In the genomic region with DNA sequence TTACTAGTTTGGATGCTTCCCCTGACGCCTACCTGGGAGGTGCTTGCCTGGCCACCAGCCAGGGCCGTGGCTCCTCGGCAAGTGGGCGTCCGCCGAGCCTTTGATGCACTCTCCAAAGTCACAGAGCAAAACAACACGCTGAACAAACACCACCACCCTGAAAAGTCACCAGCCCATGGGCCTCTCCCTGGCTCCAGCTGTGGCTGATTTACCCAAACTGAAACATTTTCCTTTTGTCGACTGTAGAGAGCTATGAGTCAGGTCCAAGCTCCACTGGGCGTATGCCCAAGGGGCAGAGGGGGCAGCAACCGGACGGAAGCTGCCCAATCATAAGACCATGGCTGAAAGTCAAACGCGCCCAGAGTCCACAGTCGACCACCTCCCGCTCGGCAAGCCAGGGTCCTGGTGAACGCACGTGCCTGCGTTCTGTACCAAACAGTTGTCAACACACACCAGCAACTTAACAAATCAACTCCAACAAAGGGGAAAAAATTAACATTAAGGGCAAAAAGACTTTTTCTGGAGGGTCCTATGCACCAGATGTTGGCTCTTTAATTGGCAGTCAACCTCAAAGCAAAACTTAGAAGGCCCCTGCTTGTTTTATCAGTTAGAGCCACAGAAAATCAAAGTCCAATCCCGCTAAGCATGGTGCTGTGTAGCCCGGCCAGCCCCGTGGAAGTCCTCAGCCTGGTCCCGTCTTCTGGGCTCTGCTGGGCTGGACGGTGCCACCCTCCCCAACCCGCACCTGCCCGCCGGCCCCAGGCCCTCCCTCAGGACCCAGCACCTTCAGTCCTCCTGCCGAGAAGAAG, we compare ENCODE assay signal across 9 cellular contexts. TPM values are rescaled to one million over a fixed set of nuclear protein-coding genes. Genes with fewer than 3 reads are reported as not detected.
A peak's percentile ranks its signal among the peaks of the same experiment; 100 is the strongest.
DNase-seq lines count a peak whose midpoint lies in the region; ATAC-seq and TF ChIP-seq lines count a peak whose summit lies in the region.
"Had no signal": no experiment of that assay in that cellular context is flagged by ENCODE, and none has a peak within 500 bp of the region (broad histone marks: within the 10 kb centered on the region; RNA-seq: fewer than 3 reads in every experiment).

No MANE protein-coding gene starts in this region.

- DNase-seq in DMS79 treated with DMSO at 0.1 percent for 48 hours (lab: John Stamatoyannopoulos, UW): peak; percentile 70
- DNase-seq in NCI-H345 (lab: John Stamatoyannopoulos, UW): peak; percentile 93
- DNase-seq in retinal pigment epithelial cell (ENCODE audit: low read depth): no peak
- no peak for DNase-seq in activated T-helper 2 cell treated with anti-CD3 and anti-CD28 coated beads, Interferon-gamma antibody, Interleukin-2, Interleukin-4, amounts not matched to agents 10 μg/mL and 5 μg/mL and 100 μg/mL, durations not matched to agents 14 hours and 24 hours and 36 hours (ENCODE audit: low spot score)
- no peak for DNase-seq in cerebellar cortex (ENCODE audit: low spot score)
- DNase-seq in cortex of kidney (lab: John Stamatoyannopoulos, UW): no peak

- no peak overlapping the region for H3K4me3 Mint-ChIP-seq in activated T-helper 2 cell treated with anti-CD3 and anti-CD28 coated beads, Interferon-gamma antibody, Interleukin-2, Interleukin-4, amounts not matched to agents 10 μg/mL and 5 μg/mL and 100 μg/mL, durations not matched to agents 14 hours and 24 hours and 36 hours (ENCODE audit: low read depth)

- H3K27ac Mint-ChIP-seq in activated T-helper 2 cell treated with anti-CD3 and anti-CD28 coated beads, Interferon-gamma antibody, Interleukin-2, Interleukin-4, amounts not matched to agents 10 μg/mL and 5 μg/mL and 100 μg/mL, durations not matched to agents 14 hours and 24 hours and 36 hours: no peak overlapping the region

- peaks cover 5% of the 10 kb centered on the region for H3K27me3 Mint-ChIP-seq in activated T-helper 2 cell treated with anti-CD3 and anti-CD28 coated beads, Interferon-gamma antibody, Interleukin-2, Interleukin-4, amounts not matched to agents 10 μg/mL and 5 μg/mL and 100 μg/mL, durations not matched to agents 14 hours and 24 hours and 36 hours (ENCODE audit: low read depth)

- peak overlapping the region; percentile 64 for H3K27ac ChIP-seq in duodenal mucosa (ENCODE audit: low read depth, low read length)

- H3K4me3 ChIP-seq in duodenal mucosa (ENCODE audit: low read depth in 1 of 2, low read length in 2 of 2) (peak overlapping the region in 1 of 2 donors; percentile 36), retinal pigment epithelial cell (ENCODE audit: low read length) (peak overlapping the region; percentile 4)

- H3K9me3 Mint-ChIP-seq in activated T-helper 2 cell treated with anti-CD3 and anti-CD28 coated beads, Interferon-gamma antibody, Interleukin-2, Interleukin-4, amounts not matched to agents 10 μg/mL and 5 μg/mL and 100 μg/mL, durations not matched to agents 14 hours and 24 hours and 36 hours: no peaks in the 10 kb centered on the region

- intact Hi-C loops in activated T-helper 2 cell treated with anti-CD3 and anti-CD28 coated beads, Interferon-gamma antibody, Interleukin-2, Interleukin-4, amounts not matched to agents 10 μg/mL and 5 μg/mL and 100 μg/mL, durations not matched to agents 14 hours and 24 hours and 36 hours (cut with micrococcal nuclease): no loop called here

- TF ChIP-seq CTCF in retinal pigment epithelial cell (conservative IDR thresholded peaks at IDR 0.05; ENCODE audit: low read depth, low read length): no peak

- no peak for ATAC-seq in GM18498 (IDR thresholded peaks at IDR 0.05; ENCODE audit: unreplicated experiment)

- H3K4me1 ChIP-seq in duodenal mucosa (ENCODE audit: control insufficient read depth in 1 of 2, insufficient read depth in 2 of 2, low read length in 2 of 2): peaks cover 77 to 80% of the 10 kb centered on the region in 2 donors

- H3K36me3 Mint-ChIP-seq in activated T-helper 2 cell treated with anti-CD3 and anti-CD28 coated beads, Interferon-gamma antibody, Interleukin-2, Interleukin-4, amounts not matched to agents 10 μg/mL and 5 μg/mL and 100 μg/mL, durations not matched to agents 14 hours and 24 hours and 36 hours (ENCODE audit: low read depth): no peaks in the 10 kb centered on the region

- H3K9me3 ChIP-seq in duodenal mucosa (ENCODE audit: control insufficient read depth in 1 of 2, low read length in 2 of 2): no peaks in the 10 kb centered on the region

- peak overlapping the region; percentile 7 to 25 for H3K9ac ChIP-seq in duodenal mucosa (ENCODE audit: low read depth in 1 of 2, low read length in 2 of 2)

- no peaks in the 10 kb centered on the region for H3K27me3 ChIP-seq in duodenal mucosa (ENCODE audit: control insufficient read depth in 1 of 2, insufficient read depth in 2 of 2, low read length in 2 of 2)

- H3K36me3 ChIP-seq in duodenal mucosa (ENCODE audit: control insufficient read depth in 1 of 2, insufficient read depth in 2 of 2, low read length in 2 of 2): no peaks in the 10 kb centered on the region

- peaks cover 13% of the 10 kb centered on the region for H3K4me1 Mint-ChIP-seq in activated T-helper 2 cell treated with anti-CD3 and anti-CD28 coated beads, Interferon-gamma antibody, Interleukin-2, Interleukin-4, amounts not matched to agents 10 μg/mL and 5 μg/mL and 100 μg/mL, durations not matched to agents 14 hours and 24 hours and 36 hours (ENCODE audit: low read depth)

RNA-seq across cellular contexts. Expression of gene TBC1D16, which starts 47.3 kb away (rescaled TPM):
- total RNA-seq in activated T-helper 2 cell treated with anti-CD3 and anti-CD28 coated beads, Interferon-gamma antibody, Interleukin-2, Interleukin-4, amounts not matched to agents 10 μg/mL and 5 μg/mL and 100 μg/mL, durations not matched to agents 14 hours and 24 hours and 36 hours: 1.4 and 2.0 TPM in 2 replicates

RNA-seq across cellular contexts. Expression of gene CCDC40, which starts 48.1 kb away (rescaled TPM):
- total RNA-seq in activated T-helper 2 cell treated with anti-CD3 and anti-CD28 coated beads, Interferon-gamma antibody, Interleukin-2, Interleukin-4, amounts not matched to agents 10 μg/mL and 5 μg/mL and 100 μg/mL, durations not matched to agents 14 hours and 24 hours and 36 hours: 0.18 TPM in 1 of 2 replicates, not detected in the other
- total RNA-seq: T-helper 1 cell treated with Interleukin-12 subunit alpha and Interleukin-12 subunit beta and Interleukin-4 antibody, amounts not matched to agents 30 ng/mL and 1 ng/mL, for 36 hours had no signal

Comparison
In these comparisons a context has a peak if more than half of its experiments do, and no peak if none do; other contexts are left out.
1. DNase-seq: peak in DMS79 treated with DMSO at 0.1 percent for 48 hours (single experiment) and NCI-H345 (single experiment); none in retinal pigment epithelial cell (single experiment), activated T-helper 2 cell treated with anti-CD3 and anti-CD28 coated beads, Interferon-gamma antibody, Interleukin-2, Interleukin-4, amounts not matched to agents 10 μg/mL and 5 μg/mL and 100 μg/mL, durations not matched to agents 14 hours and 24 hours and 36 hours (single experiment), cerebellar cortex (single experiment) and cortex of kidney (single experiment).